1 cellular context compared by ENCODE assay signal in genomic region chr3:30232142-30232541, GRCh38.
TF ChIP-seq lines count a peak whose summit lies in the region.

No MANE protein-coding gene starts in this region.

TF ChIP-seq in GM23338, 12 proteins besides CTCF, POLR2A, EP300 and RAD21 (continued from another document):
- TF ChIP-seq ZNF462 (CRISPR knock-in tag; IDR thresholded peaks at IDR 0.05) (no peak), JUNB (IDR thresholded peaks at IDR 0.05; ENCODE audit: unreplicated experiment) (no peak)
